ENCODE assay signal across 9 cellular contexts in genomic region chr4:76211769-76212168, GRCh38. TPM values are rescaled to one million over a fixed set of nuclear protein-coding genes. Genes with fewer than 3 reads are reported as not detected.
A peak's percentile ranks its signal among the peaks of the same experiment; 100 is the strongest.
DNase-seq lines count a peak whose midpoint lies in the region; ATAC-seq and TF ChIP-seq lines count a peak whose summit lies in the region.
"Had no signal": no experiment of that assay in that cellular context is flagged by ENCODE, and none has a peak within 500 bp of the region (broad histone marks: within the 10 kb centered on the region; RNA-seq: fewer than 3 reads in every experiment).

No MANE protein-coding gene starts in this region.

- no peaks in the 10 kb centered on the region for H3K9me3 Mint-ChIP-seq in effector memory CD8-positive, alpha-beta T cell
- no peaks in the 10 kb centered on the region for H3K9me3 Mint-ChIP-seq in naive thymus-derived CD4-positive, alpha-beta T cell
- H3K9me3 Mint-ChIP-seq: activated CD4-positive, alpha-beta T cell treated with anti-CD3 and anti-CD28 coated beads, Interleukin-2, amount 10 ng/mL, durations not matched to agents 7 days and 5 days had no signal

- no peak for TF ChIP-seq CTCF in SK-N-SH (IDR thresholded peaks at IDR 0.05)
- TF ChIP-seq CTCF in upper lobe of right lung (IDR thresholded peaks at IDR 0.05): no peak

- CTCF ChIA-PET in SK-N-SH (lab: Yijun Ruan, JAX): interaction anchor here (0.7 to 7.6 kb wide), 5 partner anchors 12 to 293 kb away, joined by 3 to 65 read pairs (median 7); no protein-coding TSS in a partner anchor
- CTCF ChIA-PET in naive thymus-derived CD4-positive, alpha-beta T cell (lab: Charles Lee): interaction anchor here (1.1 to 1.2 kb wide), 2 partner anchors 28 to 32 kb away, joined by 3 read pairs; no protein-coding TSS in a partner anchor

- no peaks in the 10 kb centered on the region for H3K27me3 Mint-ChIP-seq in effector memory CD8-positive, alpha-beta T cell
- H3K27me3 Mint-ChIP-seq in naive thymus-derived CD4-positive, alpha-beta T cell: peaks cover 0 to 16% (median 0%) of the 10 kb centered on the region in 5 donors
- H3K27me3 Mint-ChIP-seq: activated CD4-positive, alpha-beta T cell treated with anti-CD3 and anti-CD28 coated beads, Interleukin-2, amount 10 ng/mL, durations not matched to agents 7 days and 5 days had no signal

- TF ChIP-seq RAD21 in SK-N-SH (IDR thresholded peaks at IDR 0.05; ENCODE audit: low read length): no peak

- H3K4me3 Mint-ChIP-seq in effector memory CD8-positive, alpha-beta T cell: peak overlapping the region in 1 of 2 donors; percentile 90
- peak overlapping the region in 8 of 10 donors; percentile 20 to 96 (median 50) for H3K4me3 Mint-ChIP-seq in naive thymus-derived CD4-positive, alpha-beta T cell

- H3K36me3 Mint-ChIP-seq in effector memory CD8-positive, alpha-beta T cell (ENCODE audit: insufficient read depth): peaks cover 13% of the 10 kb centered on the region
- H3K36me3 Mint-ChIP-seq in naive thymus-derived CD4-positive, alpha-beta T cell: peaks cover 0 to 4% (median 0%) of the 10 kb centered on the region in 5 donors

- peaks cover 22% of the 10 kb centered on the region for H4K20me1 ChIP-seq in SK-N-SH (ENCODE audit: insufficient read depth)

- DNase-seq in SK-N-SH (no peak), upper lobe of right lung (no peak), superior temporal gyrus (ENCODE audit: extremely low spot score) (no peak), NCI-H2029 treated with DMSO at 0.1 percent for 48 hours (lab: John Stamatoyannopoulos, UW) (no peak)
- DNase-seq in effector memory CD8-positive, alpha-beta T cell: no peak
- no peak for DNase-seq in naive thymus-derived CD4-positive, alpha-beta T cell
- DNase-seq: activated CD4-positive, alpha-beta T cell treated with anti-CD3 and anti-CD28 coated beads, Interleukin-2, amount 10 ng/mL, durations not matched to agents 7 days and 5 days had no signal

- POLR2A ChIA-PET in SK-N-SH (lab: Yijun Ruan, JAX): interaction anchor here (1.0 kb wide), 2 partner anchors 14 to 32 kb away, joined by 3 to 4 read pairs; no protein-coding TSS in a partner anchor
- POLR2A ChIA-PET in naive thymus-derived CD4-positive, alpha-beta T cell (lab: Charles Lee): interaction anchor here (1.0 to 3.4 kb wide), 3 partner anchors 9 to 63 kb away, joined by 3 to 14 read pairs (median 5); partner anchors contain the start of gene NUP54

- H3K9me3 ChIP-seq in SK-N-SH: no peaks in the 10 kb centered on the region
- no peaks in the 10 kb centered on the region for H3K9me3 ChIP-seq in naive thymus-derived CD4-positive, alpha-beta T cell (ENCODE audit: control insufficient read depth in 2 of 3, low read length in 3 of 3)
- H3K9me3 ChIP-seq in upper lobe of right lung: no peaks in the 10 kb centered on the region

- peaks cover 38% of the 10 kb centered on the region for H3F3A ChIP-seq in SK-N-SH (replicated peaks; ENCODE audit: insufficient read depth)

- intact Hi-C loops in naive thymus-derived CD4-positive, alpha-beta T cell (cut with micrococcal nuclease): loop anchor here (1.0 to 10.0 kb wide), 13 partner anchors 13 to 1613 kb away; partner anchors contain the start of genes SDAD1 (in 2 of the 2), CCNI (in 1 of the 2), CDKL2 (in 1 of the 2) and G3BP2 (in 1 of the 2)
- intact Hi-C loops in upper lobe of right lung (cut with DNase I): no loop called here

- WGBS in SK-N-SH (ENCODE audit: low lambda C conversion rate): 51% methylated on average over 2 of the region's 2 CpGs

- H3K36me3 ChIP-seq in SK-N-SH (replicated peaks in 1 of 2; ENCODE audit: control insufficient read depth in 1 of 2, insufficient read depth in 2 of 2, low read length in 1 of 2): no peaks in the 10 kb centered on the region
- H3K36me3 ChIP-seq in naive thymus-derived CD4-positive, alpha-beta T cell (ENCODE audit: control insufficient read depth in 2 of 3, insufficient read depth in 3 of 3, low read length in 3 of 3): no peaks in the 10 kb centered on the region
- no peaks in the 10 kb centered on the region for H3K36me3 ChIP-seq in upper lobe of right lung

- H3K4me1 Mint-ChIP-seq in effector memory CD8-positive, alpha-beta T cell (ENCODE audit: low read depth in 2 of 2): peaks cover 39 to 57% of the 10 kb centered on the region in 2 donors
- peaks cover 41 to 89% (median 80%) of the 10 kb centered on the region in 7 donors for H3K4me1 Mint-ChIP-seq in naive thymus-derived CD4-positive, alpha-beta T cell

- peak overlapping the region; percentile 85 to 94 for H3K27ac Mint-ChIP-seq in effector memory CD8-positive, alpha-beta T cell
- H3K27ac Mint-ChIP-seq in naive thymus-derived CD4-positive, alpha-beta T cell: peak overlapping the region in 8 of 9 donors; percentile 4 to 93 (median 45)

- H3K27me3 ChIP-seq in SK-N-SH (ENCODE audit: insufficient read depth): no peaks in the 10 kb centered on the region
- H3K27me3 ChIP-seq in naive thymus-derived CD4-positive, alpha-beta T cell (ENCODE audit: control insufficient read depth in 2 of 2, insufficient read depth in 2 of 2, low read length in 2 of 2): no peaks in the 10 kb centered on the region
- H3K27me3 ChIP-seq in upper lobe of right lung: no peaks in the 10 kb centered on the region

- H3K9me2 ChIP-seq in SK-N-SH: no peaks in the 10 kb centered on the region

- H3K4me2 ChIP-seq in SK-N-SH: peak overlapping the region; percentile 96

- H3K27ac ChIP-seq in SK-N-SH (ENCODE audit: low read depth in 2 of 2, low read length in 1 of 2): peak overlapping the region; percentile 19 to 88; a peak in 2 of 4 replicates
- H3K27ac ChIP-seq in naive thymus-derived CD4-positive, alpha-beta T cell (ENCODE audit: low read depth, low read length): no peak overlapping the region
- peak overlapping the region; percentile 97 for H3K27ac ChIP-seq in upper lobe of right lung

- H3K4me1 ChIP-seq in SK-N-SH (ENCODE audit: control insufficient read depth in 1 of 2, insufficient read depth in 2 of 2, low read depth in 1 of 2, low read length in 1 of 2) (peaks cover 29 to 47% of the 10 kb centered on the region in 2 experiments; a peak in 3 of 4 replicates), upper lobe of right lung (peaks cover 76% of the 10 kb centered on the region)
- peaks cover 21 to 40% of the 10 kb centered on the region in 2 donors for H3K4me1 ChIP-seq in naive thymus-derived CD4-positive, alpha-beta T cell (ENCODE audit: control insufficient read depth in 2 of 2, insufficient read depth in 2 of 2, low read length in 2 of 2)

- H3K4me3 ChIP-seq in SK-N-SH (ENCODE audit: low read depth in 2 of 2, low read length in 1 of 2) (peak overlapping the region; percentile 85 to 86), upper lobe of right lung (peak overlapping the region; percentile 82)
- no peak overlapping the region for H3K4me3 ChIP-seq in naive thymus-derived CD4-positive, alpha-beta T cell (ENCODE audit: low read length)

- peaks cover 67% of the 10 kb centered on the region for H3K79me2 ChIP-seq in SK-N-SH (ENCODE audit: insufficient read depth)

- H2AFZ ChIP-seq in SK-N-SH (ENCODE audit: low read depth): no peak overlapping the region

- no peak for ATAC-seq in SK-N-SH treated with all-trans-retinoic acid at 6 μM for 48 hours
- no peak for ATAC-seq in effector memory CD8-positive, alpha-beta T cell (replicated peaks)
- ATAC-seq in naive thymus-derived CD4-positive, alpha-beta T cell: no peak
- ATAC-seq in upper lobe of right lung: no peak
- ATAC-seq in HG02885 (IDR thresholded peaks at IDR 0.05; ENCODE audit: poor library complexity, unreplicated experiment): no peak

- no peak for TF ChIP-seq EP300 in SK-N-SH (IDR thresholded peaks at IDR 0.05; ENCODE audit: borderline replicate concordance in 1 of 2, low read depth in 1 of 2, low read length in 1 of 2)

- peak overlapping the region; percentile 91 for H3K9ac ChIP-seq in SK-N-SH

TF ChIP-seq in SK-N-SH, 30 proteins besides CTCF, POLR2A, EP300 and RAD21 (continues in another document):
- TF ChIP-seq TCF12 (IDR thresholded peaks at IDR 0.05): no peak
- no peak for TF ChIP-seq FOXM1 (IDR thresholded peaks at IDR 0.05; ENCODE audit: low read depth)

TF ChIP-seq in SK-N-SH treated with all-trans-retinoic acid at 6 μM for 48 hours, 23 proteins besides CTCF, POLR2A, EP300 and RAD21 (continues in another document):
- no peak for TF ChIP-seq ZFP3 (CRISPR knock-in tag; IDR thresholded peaks at IDR 0.05)
- no peak for TF ChIP-seq PPARA (CRISPR knock-in tag; IDR thresholded peaks at IDR 0.05; ENCODE audit: borderline replicate concordance)
- TF ChIP-seq ZNF565 (CRISPR knock-in tag; conservative IDR thresholded peaks at IDR 0.05; ENCODE audit: low read depth): no peak
- TF ChIP-seq ZFP30 (CRISPR knock-in tag; IDR thresholded peaks at IDR 0.05): no peak
- no peak for TF ChIP-seq BACH2 (CRISPR knock-in tag; IDR thresholded peaks at IDR 0.05; ENCODE audit: borderline replicate concordance)
- no peak for TF ChIP-seq TOX (CRISPR knock-in tag; IDR thresholded peaks at IDR 0.05; ENCODE audit: borderline replicate concordance)
- no peak for TF ChIP-seq CSDC2 (CRISPR knock-in tag; IDR thresholded peaks at IDR 0.05)
- TF ChIP-seq TCF4 (CRISPR knock-in tag; IDR thresholded peaks at IDR 0.05; ENCODE audit: borderline replicate concordance): no peak
- no peak for TF ChIP-seq ZC3H10 (CRISPR knock-in tag; IDR thresholded peaks at IDR 0.05)
- no peak for TF ChIP-seq GLIS3 (CRISPR knock-in tag; IDR thresholded peaks at IDR 0.05)

RNA-seq across cellular contexts. Expression of gene SCARB2, which starts 1.9 kb away (rescaled TPM):
- 81.3 and 82.6 TPM in 2 replicates for polyA plus RNA-seq in SK-N-SH (2012; rRNA removed)
- polyA plus RNA-seq in SK-N-SH (2012; cell fraction: cytosol; rRNA removed): 108 TPM in 2 replicates
- 45.5 and 83.0 TPM in 2 replicates for polyA plus RNA-seq in SK-N-SH (2012; cell fraction: nucleus; rRNA removed)
- 10 to 100 TPM; 13.5 to 35.7 (median 29.1) TPM for total RNA-seq in naive thymus-derived CD4-positive, alpha-beta T cell
- polyA plus RNA-seq in naive thymus-derived CD4-positive, alpha-beta T cell: 10 to 100 TPM; 12.6 to 14.7 TPM
- 190 TPM for total RNA-seq in upper lobe of right lung

RNA-seq across cellular contexts. Expression of gene FAM47E, which starts 39.8 kb away (rescaled TPM):
- 1.8 and 2.5 TPM in 2 replicates for polyA plus RNA-seq in SK-N-SH (2012; rRNA removed)
- polyA plus RNA-seq in SK-N-SH (2012; cell fraction: cytosol; rRNA removed): 1.9 and 2.7 TPM in 2 replicates
- 2.3 and 5.4 TPM in 2 replicates for polyA plus RNA-seq in SK-N-SH (2012; cell fraction: nucleus; rRNA removed)
- total RNA-seq in naive thymus-derived CD4-positive, alpha-beta T cell: under 1 TPM in 4 of 5 experiments, not detected in 1; 0.24 to 0.79 (median 0.43) TPM
- polyA plus RNA-seq in naive thymus-derived CD4-positive, alpha-beta T cell: under 1 TPM in 1 of 2 donors, not detected in 1; 0.45 TPM
- total RNA-seq in upper lobe of right lung: 3.6 TPM
